Comparison of ENCODE assay signal across 23 cellular contexts in the genomic region with DNA sequence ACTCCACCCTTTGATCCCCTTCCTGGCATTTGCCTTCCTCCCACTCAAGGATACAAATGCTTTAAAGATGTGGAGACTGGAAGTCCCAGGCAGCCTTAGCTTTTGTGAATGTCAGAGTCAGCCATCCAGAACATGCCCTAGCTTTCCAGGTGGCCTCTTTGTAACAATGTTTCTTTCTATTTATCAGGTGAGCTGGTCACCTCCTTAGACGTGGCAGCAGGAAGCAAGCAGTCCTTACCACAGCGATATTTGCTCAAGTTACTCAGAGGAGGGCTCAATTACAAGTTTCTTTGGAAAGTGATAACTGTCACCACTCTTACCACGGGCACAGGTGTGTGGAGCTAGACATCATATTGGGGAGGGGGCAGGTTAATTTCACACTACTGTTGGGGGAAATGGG. TPM values are rescaled to one million over a fixed set of nuclear protein-coding genes. Genes with fewer than 3 reads are reported as not detected.
A peak's percentile ranks its signal among the peaks of the same experiment; 100 is the strongest.
DNase-seq lines count a peak whose midpoint lies in the region; ATAC-seq and TF ChIP-seq lines count a peak whose summit lies in the region.
"Had no signal": no experiment of that assay in that cellular context is flagged by ENCODE, and none has a peak within 500 bp of the region (broad histone marks: within the 10 kb centered on the region; RNA-seq: fewer than 3 reads in every experiment).

No MANE protein-coding gene starts in this region.

- no peaks in the 10 kb centered on the region for H3K9me2 ChIP-seq in PC-3 (replicated peaks; ENCODE audit: low read length)

- no peaks in the 10 kb centered on the region for H3K9me3 Mint-ChIP-seq in CD4-positive, alpha-beta T cell
- H3K9me3 Mint-ChIP-seq: naive B cell had no signal

- H3K79me2 ChIP-seq in PC-3 (ENCODE audit: low read length): peaks cover 63% of the 10 kb centered on the region

- H3K9me3 ChIP-seq in CD4-positive, alpha-beta T cell (ENCODE audit: control insufficient read depth, low read length): no peaks in the 10 kb centered on the region
- H3K9me3 ChIP-seq in PC-3 (ENCODE audit: low read length): no peaks in the 10 kb centered on the region
- no peaks in the 10 kb centered on the region for H3K9me3 ChIP-seq in mucosa of descending colon
- H3K9me3 ChIP-seq: BE2C, HAP-1, Peyer's patch had no signal

- POLR2A ChIA-PET in CD4-positive, alpha-beta T cell (lab: Charles Lee): interaction anchor here (0.6 kb wide), 2 partner anchors 257 to 926 kb away, joined by 3 to 4 read pairs; no protein-coding TSS in a partner anchor
- POLR2A ChIA-PET in PC-3 (lab: Charles Lee; ENCODE audit: unreplicated experiment): interaction anchor here (0.6 kb wide), 1 partner anchor 11 kb away, joined by 3 read pairs; no protein-coding TSS in a partner anchor

- no peak for ATAC-seq in CD4-positive, alpha-beta T cell (ENCODE audit: poor library complexity)
- ATAC-seq in PC-3: peak; percentile 45
- ATAC-seq in mucosa of descending colon: peak; percentile 3
- no peak for ATAC-seq in HG03378 (IDR thresholded peaks at IDR 0.05; ENCODE audit: unreplicated experiment)
- ATAC-seq: activated CD8-positive, alpha-beta T cell treated with anti-CD3 and anti-CD28 coated beads, Interleukin-2, amount 10 ng/mL, durations not matched to agents 7 days and 5 days had no signal

- peak overlapping the region; percentile 54 for H3K9ac ChIP-seq in PC-3 (ENCODE audit: low read length)

- H3K4me1 Mint-ChIP-seq in CD4-positive, alpha-beta T cell (ENCODE audit: low read depth): peaks cover 84% of the 10 kb centered on the region

- peak overlapping the region; percentile 62 for H3K4me2 ChIP-seq in PC-3 (ENCODE audit: low read length)
- H3K4me2 ChIP-seq: smooth muscle cell had no signal

- no peak overlapping the region for H2AFZ ChIP-seq in PC-3 (ENCODE audit: low read length)

- DNase-seq in CD4-positive, alpha-beta T cell: no peak
- DNase-seq in Jurkat, Clone E6-1 (ENCODE audit: low read depth, low spot score): peak; percentile 42
- peak; percentile 90 for DNase-seq in PC-3
- DNase-seq in mucosa of descending colon: no peak
- no peak for DNase-seq in DMS 273 (lab: John Stamatoyannopoulos, UW; ENCODE audit: unreplicated experiment)
- no peak for DNase-seq in NCI-H2171 treated with DMSO at 0.1 percent for 48 hours (lab: John Stamatoyannopoulos, UW)
- no peak for DNase-seq in NCI-H1436 (lab: John Stamatoyannopoulos, UW)
- DNase-seq: activated CD4-positive, alpha-beta T cell treated with anti-CD3 and anti-CD28 coated beads for 1 hour; activated CD8-positive, alpha-beta T cell treated with anti-CD3 and anti-CD28 coated beads, Interleukin-2, amount 10 ng/mL, durations not matched to agents 7 days and 5 days; activated gamma-delta T cell; activated T-cell treated with anti-CD3 and anti-CD28 coated beads for 4 hours; BE2C; COR-L47; mesenchymal stem cell; naive B cell; NCI-H1694; NCI-H446; Peyer's patch had no signal

- peak overlapping the region; percentile 3 for H3K27ac Mint-ChIP-seq in CD4-positive, alpha-beta T cell
- H3K27ac Mint-ChIP-seq: activated CD8-positive, alpha-beta T cell treated with anti-CD3 and anti-CD28 coated beads, Interleukin-2, amount 10 ng/mL, durations not matched to agents 7 days and 5 days had no signal

- intact Hi-C loops in CD4-positive, alpha-beta T cell (cut with DNase I, micrococcal nuclease): no loop called here
- intact Hi-C loops in PC-3 (cut with micrococcal nuclease) (loop anchor here (2.0 kb wide), 1 partner anchor 16 kb away; no protein-coding TSS in a partner anchor), mucosa of descending colon (cut with DNase I, micrococcal nuclease) (no loop called here)

- H3K27ac ChIP-seq in CD4-positive, alpha-beta T cell (ENCODE audit: low read depth, low read length): no peak overlapping the region
- peak overlapping the region; percentile 97 for H3K27ac ChIP-seq in PC-3 (ENCODE audit: low read length)
- H3K27ac ChIP-seq: Peyer's patch had no signal

- H4K20me1 ChIP-seq in PC-3 (ENCODE audit: low read length): no peaks in the 10 kb centered on the region

- CTCF ChIA-PET in CD4-positive, alpha-beta T cell (lab: Charles Lee): interaction anchor here (1.3 kb wide), 1 partner anchor 18 kb away, joined by 3 read pairs; no protein-coding TSS in a partner anchor
- CTCF ChIA-PET in PC-3 (lab: Charles Lee): no interaction called here

- no peak overlapping the region for H3K4me3 Mint-ChIP-seq in CD4-positive, alpha-beta T cell
- H3K4me3 Mint-ChIP-seq: activated CD8-positive, alpha-beta T cell treated with anti-CD3 and anti-CD28 coated beads, Interleukin-2, amount 10 ng/mL, durations not matched to agents 7 days and 5 days had no signal

- H3K36me3 ChIP-seq in PC-3 (ENCODE audit: low read depth, low read length) (peaks cover 19% of the 10 kb centered on the region), mucosa of descending colon (ENCODE audit: low read depth) (peaks cover 3% of the 10 kb centered on the region)
- H3K36me3 ChIP-seq: BE2C, HAP-1, Peyer's patch had no signal

- no peak for TF ChIP-seq CTCF in CD4-positive, alpha-beta T cell (IDR thresholded peaks at IDR 0.05)
- no peak for TF ChIP-seq CTCF in PC-3 (conservative IDR thresholded peaks at IDR 0.05; ENCODE audit: low read depth, low read length)
- no peak for TF ChIP-seq CTCF in mucosa of descending colon (IDR thresholded peaks at IDR 0.05)

- H3K27me3 Mint-ChIP-seq in CD4-positive, alpha-beta T cell: no peaks in the 10 kb centered on the region
- H3K27me3 Mint-ChIP-seq: naive B cell had no signal

- H3K36me3 Mint-ChIP-seq in CD4-positive, alpha-beta T cell (ENCODE audit: low read depth): peaks cover 20% of the 10 kb centered on the region

- H3K4me1 ChIP-seq in PC-3 (ENCODE audit: insufficient read depth, low read length) (peaks cover 95% of the 10 kb centered on the region), mucosa of descending colon (ENCODE audit: low read depth) (peaks cover 14% of the 10 kb centered on the region)

- no TSS peak for BruUV-seq in PC-3 (replicated peaks; lab: Mats Ljungman, UMichigan)

- H3F3A ChIP-seq in PC-3 (ENCODE audit: low read length, unreplicated experiment): no peaks in the 10 kb centered on the region

- no peak overlapping the region for H3K4me3 ChIP-seq in Jurkat, Clone E6-1 (ENCODE audit: low read length)
- H3K4me3 ChIP-seq in PC-3 (ENCODE audit: low read length) (peak overlapping the region; percentile 13; the same call in 1 of the 2 replicates), mucosa of descending colon (no peak overlapping the region)
- H3K4me3 ChIP-seq: HAP-1, Peyer's patch, smooth muscle cell had no signal

- no peaks in the 10 kb centered on the region for H3K27me3 ChIP-seq in CD4-positive, alpha-beta T cell (ENCODE audit: control insufficient read depth, insufficient read depth, low read length)
- no peaks in the 10 kb centered on the region for H3K27me3 ChIP-seq in PC-3 (ENCODE audit: low read length)
- H3K27me3 ChIP-seq: BE2C had no signal

RNA-seq across cellular contexts. Expression of a gene that starts 4.8 kb away (rescaled TPM):
- 10 to 100 TPM; 10.2 to 13.7 TPM for total RNA-seq in CD4-positive, alpha-beta T cell
- 28.3 TPM for polyA plus RNA-seq in Jurkat, Clone E6-1 (2012; ENCODE audit: insufficient read depth, insufficient read length)
- 93.4 and 101 TPM in 2 replicates for total RNA-seq in PC-3 (2014; rRNA removed)
- 10 to 100 TPM; 10.7 to 20.6 (median 17.9) TPM for total RNA-seq in mucosa of descending colon

RNA-seq across cellular contexts. Expression of a gene that starts 38.3 kb away (rescaled TPM):
- 1 to 10 TPM; 1.3 to 1.8 TPM for total RNA-seq in CD4-positive, alpha-beta T cell
- 4.1 TPM for polyA plus RNA-seq in Jurkat, Clone E6-1 (2012; ENCODE audit: insufficient read depth, insufficient read length)
- 3.3 and 4.2 TPM in 2 replicates for total RNA-seq in PC-3 (2014; rRNA removed)
- total RNA-seq in mucosa of descending colon: 1 to 10 TPM in 2 of 3 donors, under 1 TPM in 1; 0.84 to 1.8 (median 1.5) TPM

RNA-seq across cellular contexts. Expression of a gene that starts 39.9 kb away (rescaled TPM):
- total RNA-seq in CD4-positive, alpha-beta T cell: 1 to 10 TPM in 1 of 2 experiments, under 1 TPM in 1; 0.85 to 1.2 TPM
- not detected for polyA plus RNA-seq in Jurkat, Clone E6-1 (2012; ENCODE audit: insufficient read depth, insufficient read length)
- total RNA-seq in PC-3 (2014; rRNA removed): not detected in 2 replicates
- total RNA-seq in mucosa of descending colon: not detected
- total RNA-seq: activated CD8-positive, alpha-beta T cell treated with anti-CD3 and anti-CD28 coated beads, Interleukin-2, amount 10 ng/mL, durations not matched to agents 7 days and 5 days; cerebellum; osteocyte; Peyer's patch; smooth muscle cell had no signal
- polyA plus RNA-seq: smooth muscle cell had no signal

Comparison
In these comparisons a context has a peak if more than half of its experiments do, and no peak if none do; other contexts are left out.
1. ATAC-seq: peak in PC-3 (single experiment) and mucosa of descending colon (single experiment); none in CD4-positive, alpha-beta T cell (single experiment) and HG03378 (single experiment).
2. DNase-seq: peak in Jurkat, Clone E6-1 (single experiment) and PC-3 (single experiment); none in CD4-positive, alpha-beta T cell (0 of 10), mucosa of descending colon (0 of 3), DMS 273 (single experiment), NCI-H2171 treated with DMSO at 0.1 percent for 48 hours (single experiment) and NCI-H1436 (single experiment).